Comparison of ENCODE assay signal across 10 cellular contexts in the genomic region with DNA sequence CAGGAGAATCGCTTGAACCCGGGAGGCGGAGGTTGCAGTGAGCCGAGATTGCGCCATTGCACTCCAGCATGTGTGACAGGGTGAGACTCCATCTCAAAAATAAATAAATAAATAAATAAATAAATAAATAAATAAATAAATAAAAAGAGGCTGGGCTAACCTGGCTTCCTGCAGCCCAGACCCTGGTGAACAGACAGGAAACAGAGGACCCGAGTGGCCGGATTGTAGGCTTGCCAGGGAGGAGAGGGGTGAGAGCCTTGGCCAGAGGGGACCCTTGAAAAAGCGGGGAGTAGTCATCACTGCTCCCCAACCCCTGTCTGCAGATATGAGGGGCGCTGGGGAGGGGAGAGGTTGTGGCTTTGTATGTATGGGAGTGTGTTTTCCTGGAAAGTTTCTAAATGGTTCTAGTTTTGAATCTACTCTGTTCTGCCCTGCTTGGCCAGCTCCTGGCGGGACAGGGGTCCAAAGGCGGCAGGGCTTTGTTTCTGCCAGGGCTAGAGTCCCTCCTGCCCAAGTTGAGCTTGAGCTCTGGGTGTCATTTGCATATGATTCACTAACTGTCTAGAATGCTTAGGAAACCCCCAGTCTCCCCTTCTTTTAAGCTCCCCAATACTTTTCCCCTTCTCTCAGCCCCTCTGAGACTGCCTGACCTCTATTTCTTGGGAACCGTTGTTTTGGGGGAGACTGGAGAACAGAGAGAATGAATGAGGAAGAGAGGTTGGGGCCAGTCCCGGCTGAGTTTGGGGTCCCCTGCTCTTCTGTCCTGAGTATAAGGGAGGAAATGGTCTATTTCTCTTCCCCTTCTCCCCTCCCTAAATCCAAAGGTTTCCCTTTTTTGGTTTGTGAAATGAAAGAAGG. TPM values are rescaled to one million over a fixed set of nuclear protein-coding genes. Genes with fewer than 3 reads are reported as not detected.
DNase-seq lines count a peak whose midpoint lies in the region; TF ChIP-seq lines count a peak whose summit lies in the region.
"Had no signal": no experiment of that assay in that cellular context is flagged by ENCODE, and none has a peak within 500 bp of the region (broad histone marks: within the 10 kb centered on the region; RNA-seq: fewer than 3 reads in every experiment).

No MANE protein-coding gene starts in this region.

- no peak for TF ChIP-seq CTCF in GM12865 (IDR thresholded peaks at IDR 0.05; ENCODE audit: insufficient read depth, low read depth, low read length, missing control alignments)

- peak overlapping the region; percentile 98 for H3K27ac ChIP-seq in effector memory CD4-positive, alpha-beta T cell (ENCODE audit: insufficient read depth, low read length, poor library complexity, severe bottlenecking)
- no peak overlapping the region for H3K27ac ChIP-seq in substantia nigra (ENCODE audit: low read depth, low read length, poor library complexity, severe bottlenecking)

- no peaks in the 10 kb centered on the region for H3K27me3 ChIP-seq in effector memory CD4-positive, alpha-beta T cell (replicated peaks; ENCODE audit: control insufficient read depth, insufficient read depth, low read length, poor library complexity, severe bottlenecking)
- no peaks in the 10 kb centered on the region for H3K27me3 ChIP-seq in skeletal muscle satellite cell (ENCODE audit: control insufficient read depth, insufficient read depth, low read length)

- peak overlapping the region; percentile 58 for H3K4me2 ChIP-seq in skeletal muscle satellite cell (ENCODE audit: low read length)

- no peaks in the 10 kb centered on the region for H3K9me3 ChIP-seq in effector memory CD4-positive, alpha-beta T cell (ENCODE audit: control insufficient read depth, low read length)
- no peaks in the 10 kb centered on the region for H3K9me3 ChIP-seq in skeletal muscle satellite cell (replicated peaks; ENCODE audit: low read length)

- no peaks in the 10 kb centered on the region for H3K36me3 ChIP-seq in effector memory CD4-positive, alpha-beta T cell (ENCODE audit: control insufficient read depth, insufficient read depth, low read length)
- no peaks in the 10 kb centered on the region for H3K36me3 ChIP-seq in skeletal muscle satellite cell (ENCODE audit: insufficient read depth, low read length)

- DNase-seq in GM12865 (ENCODE audit: low read depth) (peak; percentile 59), RPMI8226 (peak; percentile 5), substantia nigra (lab: John Stamatoyannopoulos, UW) (no peak), NCI-H345 (lab: John Stamatoyannopoulos, UW) (no peak), middle frontal gyrus (ENCODE audit: extremely low spot score, low spot score) (no peak), NCI-H748 (lab: John Stamatoyannopoulos, UW; ENCODE audit: unreplicated experiment) (no peak)
- DNase-seq in effector memory CD4-positive, alpha-beta T cell: peak in 1 of 3 donors; percentile 51
- DNase-seq: stimulated activated CD4-positive, alpha-beta T cell treated with anti-CD3 and anti-CD28 coated beads, Interleukin-4, amount 100 ng/mL, for 1 hour had no signal

- peak overlapping the region; percentile 18 for H3K9ac ChIP-seq in skeletal muscle satellite cell (ENCODE audit: low read depth, low read length)

- peaks cover 87% of the 10 kb centered on the region for H3K4me1 ChIP-seq in effector memory CD4-positive, alpha-beta T cell (ENCODE audit: control insufficient read depth, insufficient read depth, low read length, poor library complexity, severe bottlenecking)
- H3K4me1 ChIP-seq in skeletal muscle satellite cell (ENCODE audit: control insufficient read depth, insufficient read depth, low read length): peaks cover 86% of the 10 kb centered on the region

- H3K4me3 ChIP-seq in GM12865 (ENCODE audit: low read depth, low read length) (peak overlapping the region; percentile 96), skeletal muscle satellite cell (ENCODE audit: low read length) (no peak overlapping the region)
- peak overlapping the region; percentile 52 for H3K4me3 ChIP-seq in effector memory CD4-positive, alpha-beta T cell (ENCODE audit: insufficient read depth, low read depth, low read length, poor library complexity, severe bottlenecking)
- H3K4me3 ChIP-seq: lung had no signal

RNA-seq across cellular contexts. Expression of a gene that starts 16.4 kb away (rescaled TPM):
- 11.2 and 17.0 TPM in 2 replicates for total RNA-seq in skeletal muscle satellite cell (2012; rRNA removed)

RNA-seq across cellular contexts. Expression of a gene that starts 37.7 kb away (rescaled TPM):
- 22.1 and 22.6 TPM in 2 replicates for total RNA-seq in skeletal muscle satellite cell (2012; rRNA removed)

RNA-seq across cellular contexts. Expression of a gene that starts 39.2 kb away (rescaled TPM):
- 0.22 and 0.25 TPM in 2 replicates for total RNA-seq in skeletal muscle satellite cell (2012; rRNA removed)

Comparison
In these comparisons a context has a peak if more than half of its experiments do, and no peak if none do; other contexts are left out.
1. DNase-seq: peak in GM12865 (single experiment) and RPMI8226 (single experiment); none in substantia nigra (0 of 49), NCI-H345 (single experiment), middle frontal gyrus (single experiment) and NCI-H748 (single experiment).